ENCODE assay signal across 29 cellular contexts in the genomic region with DNA sequence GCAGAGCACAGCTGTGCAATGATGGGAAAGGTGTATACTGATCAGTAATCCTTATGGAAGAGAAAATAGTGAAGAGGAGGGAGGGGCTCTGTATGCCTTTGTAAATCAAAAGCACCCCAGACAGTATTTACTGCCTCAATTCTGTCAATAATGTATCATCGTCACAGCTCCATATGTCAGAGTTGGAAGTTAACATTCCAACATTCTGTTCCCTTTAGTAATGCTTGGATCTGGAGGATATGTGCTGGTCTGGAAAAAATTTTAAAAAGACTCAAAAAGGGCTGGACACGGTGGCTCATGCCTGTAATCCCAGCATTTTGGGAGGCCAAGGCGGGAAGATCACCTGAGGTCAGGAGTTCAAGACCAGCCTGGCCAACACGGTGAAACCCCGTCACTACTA.
"Had no signal": no experiment of that assay in that cellular context is flagged by ENCODE, and none has a peak within 500 bp of the region (broad histone marks: within the 10 kb centered on the region; RNA-seq: fewer than 3 reads in every experiment).

No MANE protein-coding gene starts in this region.

- DNase-seq: activated CD4-positive, alpha-beta memory T cell treated with anti-CD3 and anti-CD28 coated beads for 36 hours; activated CD4-positive, alpha-beta T cell treated with anti-CD3 and anti-CD28 coated beads for 36 hours; activated CD4-positive, alpha-beta T cell treated with anti-CD3 and anti-CD28 coated beads, Interleukin-2, amount 10 ng/mL, durations not matched to agents 24 days and 14 days; activated CD4-positive, CD25-positive, alpha-beta regulatory T cell; activated CD4-positive, CD25-positive, alpha-beta regulatory T cell treated with anti-CD3 and anti-CD28 coated beads, Interleukin-2, amount 50 U/mL, for 72 hours; activated CD8-positive, alpha-beta memory T cell treated with anti-CD3 and anti-CD28 coated beads, Interleukin-2, amount 10 ng/mL, durations not matched to agents 7 days and 5 days; activated CD8-positive, alpha-beta memory T cell treated with anti-CD3 and anti-CD28 coated beads, Interleukin-2, amount 50 U/mL, for 4 hours; activated CD8-positive, alpha-beta T cell treated with anti-CD3 and anti-CD28 coated beads, Interleukin-2, amount 10 ng/mL, durations not matched to agents 7 days and 5 days; activated effector memory CD4-positive, alpha-beta T cell treated with anti-CD3 and anti-CD28 coated beads, Interleukin-2, amount 50 U/mL, for 16 hours; activated naive CD4-positive, alpha-beta T cell treated with anti-CD3 and anti-CD28 coated beads for 36 hours; activated naive CD8-positive, alpha-beta T cell treated with anti-CD3 and anti-CD28 coated beads for 36 hours; activated naive CD8-positive, alpha-beta T cell treated with anti-CD3 and anti-CD28 coated beads, Interleukin-2, amount 50 U/mL, for 24 hours; activated T-cell treated with anti-CD3 and anti-CD28 coated beads, Interleukin-2, amount 50 U/mL, for 1 hour; activated T-cell treated with anti-CD3 and anti-CD28 coated beads, Interleukin-2, amount 50 U/mL, for 48 hours; adrenal gland; amygdala; aorta; body of pancreas; caudate nucleus; cortex of kidney; dermis blood vessel endothelial cell; effector CD4-positive, alpha-beta T cell; effector memory CD8-positive, alpha-beta T cell; foreskin melanocyte; heart right ventricle; T-cell; T1000 had no signal

- H3K27ac ChIP-seq: adrenal gland, body of pancreas, esophagus muscularis mucosa, gastroesophageal sphincter, heart right ventricle had no signal

- H3K9me3 ChIP-seq: adrenal gland, body of pancreas, esophagus muscularis mucosa, gastroesophageal sphincter, heart right ventricle had no signal

- H3K4me3 ChIP-seq: adrenal gland, body of pancreas, esophagus muscularis mucosa, gastroesophageal sphincter, heart right ventricle had no signal

- H3K4me1 ChIP-seq: adrenal gland, esophagus muscularis mucosa, gastroesophageal sphincter had no signal

- H3K36me3 ChIP-seq: adrenal gland, esophagus muscularis mucosa, gastroesophageal sphincter, heart right ventricle had no signal

- H3K27me3 ChIP-seq: adrenal gland, body of pancreas, esophagus muscularis mucosa, gastroesophageal sphincter, heart right ventricle had no signal
